Comparison of ENCODE assay signal across 27 cellular contexts in the genomic region with DNA sequence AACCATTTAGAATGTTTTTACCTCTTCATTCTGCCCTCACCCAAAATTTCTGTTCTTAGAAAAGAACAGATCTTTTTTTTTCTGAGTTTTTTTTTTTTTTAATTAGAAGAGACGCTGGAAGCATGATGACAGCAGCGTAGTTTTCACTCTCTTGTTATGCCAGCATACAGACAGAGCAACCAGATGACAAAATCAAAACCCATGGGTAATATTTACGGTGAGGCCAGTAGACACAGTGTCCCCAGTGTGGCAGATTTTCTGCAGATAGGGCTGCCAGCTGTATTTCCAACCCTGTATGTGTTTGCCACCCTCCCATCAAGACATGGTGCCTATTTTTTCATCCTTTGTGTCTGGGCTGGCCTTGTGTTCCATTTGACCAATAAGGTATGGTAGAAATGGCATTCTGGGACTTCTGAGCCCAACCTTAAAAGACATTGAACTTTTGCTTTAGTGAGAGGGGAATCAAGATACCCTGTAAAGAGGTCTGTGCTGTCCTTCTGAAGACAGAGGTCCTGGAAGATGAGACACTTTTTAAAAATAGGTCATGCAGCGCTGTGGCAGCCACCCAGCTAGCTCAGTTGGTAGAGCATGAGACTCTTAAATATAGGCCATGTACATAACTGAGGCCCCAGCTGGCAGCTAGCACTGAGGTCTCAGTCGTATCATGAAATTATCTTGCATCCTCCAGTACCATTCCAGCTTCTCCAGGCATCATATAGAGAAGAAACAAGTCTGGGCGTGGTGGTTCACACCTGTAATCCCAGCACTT.
"Had no signal": no experiment of that assay in that cellular context is flagged by ENCODE, and none has a peak within 500 bp of the region (broad histone marks: within the 10 kb centered on the region; RNA-seq: fewer than 3 reads in every experiment).

No MANE protein-coding gene starts in this region.

- H3K4me2 ChIP-seq: KMS-11 had no signal

- H3K9ac ChIP-seq: KMS-11 had no signal

- H3K36me3 ChIP-seq: SJSA1 had no signal

- H3K27ac ChIP-seq: KMS-11, SJSA1 had no signal

- DNase-seq: activated CD4-positive, alpha-beta memory T cell treated with anti-CD3 and anti-CD28 coated beads for 36 hours; activated CD4-positive, alpha-beta T cell treated with anti-CD3 and anti-CD28 coated beads for 1 hour; activated CD4-positive, alpha-beta T cell treated with anti-CD3 and anti-CD28 coated beads, Interleukin-2, amount 10 ng/mL, durations not matched to agents 24 days and 14 days; activated CD8-positive, alpha-beta memory T cell treated with anti-CD3 and anti-CD28 coated beads for 24 hours; activated effector memory CD4-positive, alpha-beta T cell treated with anti-CD3 and anti-CD28 coated beads, Interleukin-2, amount 50 U/mL, for 16 hours; activated naive CD4-positive, alpha-beta T cell treated with Interleukin-2 at 50 U/mL for 16 hours; activated naive CD8-positive, alpha-beta T cell treated with anti-CD3 and anti-CD28 coated beads, Interleukin-2, amount 50 U/mL, for 24 hours; activated T-cell treated with anti-CD3 and anti-CD28 coated beads, Interleukin-2, amount 50 U/mL, for 4 hours; amniotic stem cell; NCI-H1092; NCI-H1417 treated with DMSO at 0.1 percent for 48 hours; NCI-H1694; NCI-H2029 treated with DMSO at 0.1 percent for 48 hours; NCI-H345; NCI-H510A; NCI-H526 treated with DMSO at 0.1 percent for 48 hours; NK-92 treated with Interleukin-12 subunit alpha and Interleukin-12 subunit beta, amount 100 ng/mL, for 24 hours; OCI-M1; RPMI8226; SHP77; SW 1271 had no signal

- H3K4me1 ChIP-seq: SJSA1 had no signal

- H3K4me3 ChIP-seq: SJSA1 had no signal

- ATAC-seq: activated naive CD4-positive, alpha-beta T cell treated with anti-CD3 and anti-CD28 coated beads, Interleukin-2, amount 50 U/mL, for 72 hours; activated naive CD8-positive, alpha-beta T cell treated with anti-CD3 and anti-CD28 coated beads, Interleukin-2, amount 50 U/mL, for 24 hours; activated T-cell treated with anti-CD3 and anti-CD28 coated beads, Interleukin-2, amount 50 U/mL, for 4 hours; Panc1; SK-N-SH treated with all-trans-retinoic acid at 6 μM for 48 hours; WTC11 had no signal

- H3K27me3 ChIP-seq: SJSA1 had no signal

- H3K9me3 ChIP-seq: SJSA1 had no signal
